ENCODE assay signal across 8 cellular contexts in the genomic region with DNA sequence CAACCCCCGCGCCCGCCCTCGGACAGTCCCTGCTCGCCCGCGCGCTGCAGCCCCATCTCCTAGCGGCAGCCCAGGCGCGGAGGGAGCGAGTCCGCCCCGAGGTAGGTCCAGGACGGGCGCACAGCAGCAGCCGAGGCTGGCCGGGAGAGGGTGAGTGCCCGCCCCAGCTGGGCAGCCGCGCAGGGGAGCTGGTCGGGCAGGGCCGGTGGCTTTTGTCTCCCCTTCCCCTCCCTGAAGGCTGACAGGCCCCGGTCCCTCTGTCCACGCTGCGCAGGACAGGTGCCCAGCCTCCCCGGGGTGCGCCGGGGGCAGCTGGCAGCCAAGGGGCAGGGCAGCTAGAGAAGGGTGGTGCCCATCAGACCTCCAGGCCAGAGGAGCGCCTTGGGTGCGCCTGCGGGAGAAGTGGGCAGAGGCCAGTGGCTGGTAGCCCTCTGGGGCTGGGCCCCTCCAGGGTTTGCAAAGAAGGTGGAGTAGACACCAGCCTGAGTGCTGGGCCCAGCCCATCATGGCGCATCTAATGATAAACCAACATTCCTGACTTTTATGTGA. TPM values are rescaled to one million over a fixed set of nuclear protein-coding genes. Genes with fewer than 3 reads are reported as not detected.
A peak's percentile ranks its signal among the peaks of the same experiment; 100 is the strongest.
DNase-seq lines count a peak whose midpoint lies in the region; ATAC-seq and TF ChIP-seq lines count a peak whose summit lies in the region.

No MANE protein-coding gene starts in this region.

- peaks cover 4% of the 10 kb centered on the region for H3K4me1 Mint-ChIP-seq in CD4-positive, alpha-beta T cell (ENCODE audit: low read depth)

- CTCF ChIA-PET in CD4-positive, alpha-beta T cell (lab: Charles Lee), result interaction anchor here (0.6 to 1.8 kb wide), 4 partner anchors 28 to 41 kb away, joined by 3 to 4 read pairs (median 3); no protein-coding TSS in a partner anchor

- no peak overlapping the region for H3K9ac ChIP-seq in parathyroid adenoma

- no peak for ATAC-seq in CD4-positive, alpha-beta T cell (ENCODE audit: poor library complexity)
- ATAC-seq in RWPE2 (ENCODE audit: low read depth) (no peak), gastroesophageal sphincter (peak; percentile 17), HG03521 (IDR thresholded peaks at IDR 0.05; ENCODE audit: unreplicated experiment) (no peak), HG03025 (IDR thresholded peaks at IDR 0.05; ENCODE audit: low FRiP score, unreplicated experiment) (no peak)

- peak; percentile 36 for TF ChIP-seq CTCF in CD4-positive, alpha-beta T cell (IDR thresholded peaks at IDR 0.05)
- TF ChIP-seq CTCF in RWPE2 (IDR thresholded peaks at IDR 0.05; ENCODE audit: poor library complexity, severe bottlenecking) (peak; percentile 4), gastroesophageal sphincter (IDR thresholded peaks at IDR 0.05) (no peak), parathyroid adenoma (IDR thresholded peaks at IDR 0.05) (no peak)

- peaks cover 51% of the 10 kb centered on the region for H3K36me3 ChIP-seq in RWPE2 (ENCODE audit: low read depth)
- H3K36me3 ChIP-seq in gastroesophageal sphincter, result peaks cover 0 to 18% of the 10 kb centered on the region in 2 donors
- no peaks in the 10 kb centered on the region for H3K36me3 ChIP-seq in parathyroid adenoma (ENCODE audit: control insufficient read depth, insufficient read depth, low read length)

- no peak for TF ChIP-seq EP300 in gastroesophageal sphincter (IDR thresholded peaks at IDR 0.05)

- no peaks in the 10 kb centered on the region for H3K36me3 Mint-ChIP-seq in CD4-positive, alpha-beta T cell (ENCODE audit: low read depth)

- no peak overlapping the region for H3K27ac Mint-ChIP-seq in CD4-positive, alpha-beta T cell

- H3K79me2 ChIP-seq in parathyroid adenoma, result no peaks in the 10 kb centered on the region

- DNase-seq in CD4-positive, alpha-beta T cell, result no peak
- DNase-seq in RWPE2 (ENCODE audit: low spot score), result no peak
- no peak for DNase-seq in AG08396 (ENCODE audit: low spot score)
- DNase-seq in activated gamma-delta T cell treated with Interleukin-2 at 50 U/mL for 16 hours, result no peak

- no peaks in the 10 kb centered on the region for H3K27me3 ChIP-seq in CD4-positive, alpha-beta T cell (ENCODE audit: control insufficient read depth, insufficient read depth, low read length)
- H3K27me3 ChIP-seq in RWPE2 (ENCODE audit: insufficient read depth, poor library complexity, severe bottlenecking) (no peaks in the 10 kb centered on the region), gastroesophageal sphincter (peaks cover 87% of the 10 kb centered on the region), parathyroid adenoma (ENCODE audit: control insufficient read depth, insufficient read depth, low read length) (no peaks in the 10 kb centered on the region)

- no peaks in the 10 kb centered on the region for H3K9me3 ChIP-seq in CD4-positive, alpha-beta T cell (ENCODE audit: control insufficient read depth, low read length)
- no peaks in the 10 kb centered on the region for H3K9me3 ChIP-seq in RWPE2 (ENCODE audit: severe bottlenecking)
- H3K9me3 ChIP-seq in gastroesophageal sphincter, result no peaks in the 10 kb centered on the region
- H3K9me3 ChIP-seq in parathyroid adenoma (ENCODE audit: control insufficient read depth, low read length), result no peaks in the 10 kb centered on the region

- no peaks in the 10 kb centered on the region for H3K9me3 Mint-ChIP-seq in CD4-positive, alpha-beta T cell

- H3K27ac ChIP-seq in CD4-positive, alpha-beta T cell (ENCODE audit: low read depth, low read length), result no peak overlapping the region
- H3K27ac ChIP-seq in RWPE2 (ENCODE audit: poor library complexity, severe bottlenecking) (peak overlapping the region; percentile 97), gastroesophageal sphincter (peak overlapping the region in 3 of 4 donors; percentile 78 to 84 (median 82)), parathyroid adenoma (peak overlapping the region; percentile 29)

- POLR2A ChIA-PET in CD4-positive, alpha-beta T cell (lab: Charles Lee), result interaction anchor here (1.0 to 1.3 kb wide), 2 partner anchors 32 kb away, joined by 3 to 4 read pairs; no protein-coding TSS in a partner anchor

- WGBS in gastroesophageal sphincter (ENCODE audit: low coverage in 1 of 2), 2 donors, result no CpG with 5 or more reads among the region's 33 CpGs

- intact Hi-C loops in CD4-positive, alpha-beta T cell (cut with DNase I, micrococcal nuclease), result no loop called here

- peak overlapping the region; percentile 87 for H3K4me2 ChIP-seq in parathyroid adenoma (ENCODE audit: low read length)

- peak overlapping the region; percentile 45 for H3K4me3 Mint-ChIP-seq in CD4-positive, alpha-beta T cell

- peak overlapping the region; percentile 90 for H2AFZ ChIP-seq in parathyroid adenoma

- TF ChIP-seq POLR2A in gastroesophageal sphincter (IDR thresholded peaks at IDR 0.05), result no peak

- peak overlapping the region; percentile 93 for H3K4me3 ChIP-seq in RWPE2 (ENCODE audit: severe bottlenecking)
- H3K4me3 ChIP-seq in gastroesophageal sphincter, result peak overlapping the region; percentile 19 to 58
- H3K4me3 ChIP-seq in parathyroid adenoma (ENCODE audit: low read depth, low read length), result peak overlapping the region; percentile 50

- peaks cover 4% of the 10 kb centered on the region for H3K27me3 Mint-ChIP-seq in CD4-positive, alpha-beta T cell

- peaks cover 15% of the 10 kb centered on the region for H3K4me1 ChIP-seq in RWPE2 (ENCODE audit: insufficient read depth, poor library complexity, severe bottlenecking)
- H3K4me1 ChIP-seq in gastroesophageal sphincter, result peaks cover 0 to 23% (median 7%) of the 10 kb centered on the region in 3 donors
- H3K4me1 ChIP-seq in parathyroid adenoma, result no peaks in the 10 kb centered on the region

RNA-seq across cellular contexts. Expression of gene ITGB4, which starts 0.3 kb away (rescaled TPM):
- total RNA-seq in CD4-positive, alpha-beta T cell, result 1 to 10 TPM in 1 of 2 experiments, under 1 TPM in 1; 0.81 to 1.3 TPM
- total RNA-seq in gastroesophageal sphincter, result 10 to 100 TPM; 31.1 to 66.3 (median 41.8) TPM

RNA-seq across cellular contexts. Expression of gene GALK1, which starts 43.5 kb away (rescaled TPM):
- total RNA-seq in CD4-positive, alpha-beta T cell, result 1 to 10 TPM; 5.9 to 6.0 TPM
- 10 to 100 TPM; 13.7 to 23.2 (median 20.4) TPM for total RNA-seq in gastroesophageal sphincter

RNA-seq across cellular contexts. Expression of gene SAP30BP, which starts 54.4 kb away (rescaled TPM):
- total RNA-seq in CD4-positive, alpha-beta T cell, result 100 to 1,000 TPM; 209 to 227 TPM
- total RNA-seq in gastroesophageal sphincter, result 10 to 100 TPM; 68.2 to 87.2 (median 77.2) TPM

RNA-seq across cellular contexts. Expression of gene RECQL5, which starts 54.6 kb away (rescaled TPM):
- 10 to 100 TPM; 16.4 to 17.7 TPM for total RNA-seq in CD4-positive, alpha-beta T cell
- total RNA-seq in gastroesophageal sphincter, result 10 to 100 TPM in 3 of 4 donors, 1 to 10 TPM in 1; 6.4 to 15.1 (median 13.6) TPM

Comparison
In these comparisons a context has a peak if more than half of its experiments do, and no peak if none do; other contexts are left out.
1. CTCF ChIP-seq: peak in CD4-positive, alpha-beta T cell (single experiment) and RWPE2 (single experiment); none in gastroesophageal sphincter (0 of 4) and parathyroid adenoma (single experiment).
2. H3K4me3 ChIP-seq: peak in every context shown above with its lines; median percentile 93 in RWPE2; 50 in parathyroid adenoma; 38 in gastroesophageal sphincter.
3. RNA of gene ITGB4, which starts 0.3 kb away (total RNA-seq): 31.1 to 66.3 TPM in gastroesophageal sphincter; 0.81 to 1.3 TPM in CD4-positive, alpha-beta T cell; every median in the first group is over 10 times any median in the second.